13 cellular contexts compared by ENCODE assay signal in the genomic region with DNA sequence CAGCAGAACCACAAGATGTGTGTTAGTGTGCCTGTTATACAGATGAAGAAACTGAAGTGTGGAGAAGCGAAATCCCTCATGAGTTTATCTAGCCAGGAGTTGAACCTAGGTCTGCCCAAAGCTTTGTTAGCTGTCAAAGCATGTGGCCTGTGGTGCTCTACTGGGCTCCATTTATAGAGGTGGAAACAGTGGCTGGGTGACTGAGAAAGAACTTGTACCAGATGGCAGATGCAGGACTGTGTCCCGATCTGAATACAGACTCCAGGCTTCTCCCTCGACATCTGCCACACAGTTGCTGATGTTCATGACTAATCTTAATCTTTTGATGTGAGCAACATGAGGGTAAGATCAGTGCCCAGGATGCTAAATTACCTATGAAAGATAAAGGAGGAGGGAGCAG.
"Had no signal": no experiment of that assay in that cellular context is flagged by ENCODE, and none has a peak within 500 bp of the region (broad histone marks: within the 10 kb centered on the region; RNA-seq: fewer than 3 reads in every experiment).

No MANE protein-coding gene starts in this region.

- H3K27me3 ChIP-seq: dorsolateral prefrontal cortex, gastroesophageal sphincter, heart right ventricle, pancreas, sigmoid colon, uterus had no signal

- H3K36me3 ChIP-seq: gastroesophageal sphincter, heart right ventricle, pancreas, sigmoid colon, uterus had no signal

- H3K4me1 ChIP-seq: gastroesophageal sphincter, pancreas had no signal

- H3K9me3 ChIP-seq: gastroesophageal sphincter, heart right ventricle, pancreas, sigmoid colon, uterus had no signal

- DNase-seq: activated CD4-positive, alpha-beta T cell treated with anti-CD3 and anti-CD28 coated beads for 1 hour; activated CD4-positive, alpha-beta T cell treated with anti-CD3 and anti-CD28 coated beads, Interleukin-2, amount 50 U/mL, for 48 hours; activated naive CD4-positive, alpha-beta T cell treated with anti-CD3 and anti-CD28 coated beads, Interleukin-2, amount 10 ng/mL, durations not matched to agents 7 days and 5 days; activated T-cell treated with anti-CD3 and anti-CD28 coated beads, Interleukin-2, amount 50 U/mL, for 1 hour; dorsolateral prefrontal cortex; endodermal cell; erythroblast; heart right ventricle; pancreas; sigmoid colon; uterus had no signal

- H3K27ac ChIP-seq: dorsolateral prefrontal cortex, gastroesophageal sphincter, heart right ventricle, pancreas, sigmoid colon had no signal

- H3K4me3 ChIP-seq: dorsolateral prefrontal cortex, gastroesophageal sphincter, heart right ventricle, pancreas, sigmoid colon, uterus had no signal

- ATAC-seq: pancreas; stimulated activated effector memory CD8-positive, alpha-beta T cell treated with anti-CD3 and anti-CD28 coated beads, Interleukin-12 subunit alpha, Interleukin-12 subunit beta, amount 100 ng/mL, for 72 hours had no signal
